ENCODE assay signal across 1 cellular context in genomic region chr17:21286066-21286770, GRCh38.
TF ChIP-seq lines count a peak whose summit lies in the region.

No MANE protein-coding gene starts in this region.

TF ChIP-seq in HepG2, 621 proteins besides CTCF, POLR2A, EP300 and RAD21 (continued from another document and continues in another):
- TF ChIP-seq ZNF687 (CRISPR knock-in tag; IDR thresholded peaks at IDR 0.05) (peak; percentile 75), ZFP1 (CRISPR knock-in tag; IDR thresholded peaks at IDR 0.05) (peak; percentile 26; the same call in 1 of the 2 replicates), ZSCAN12 (CRISPR knock-in tag; IDR thresholded peaks at IDR 0.05) (no peak), MAF1 (CRISPR knock-in tag; IDR thresholded peaks at IDR 0.05; ENCODE audit: borderline replicate concordance) (no peak), KLF13 (CRISPR knock-in tag; IDR thresholded peaks at IDR 0.05) (no peak), MAFK (conservative IDR thresholded peaks at IDR 0.05 in 1 of 2, IDR thresholded peaks at IDR 0.05 in 1 of 2; ENCODE audit: low read length in 2 of 2) (no peak), SNAI1 (CRISPR knock-in tag; IDR thresholded peaks at IDR 0.05; ENCODE audit: borderline replicate concordance) (no peak; the same call in 1 of the 2 replicates), TMF1 (CRISPR knock-in tag; IDR thresholded peaks at IDR 0.05; ENCODE audit: low read depth) (no peak), PBX3 (CRISPR knock-in tag; IDR thresholded peaks at IDR 0.05; ENCODE audit: borderline replicate concordance) (no peak), ZNF430 (CRISPR knock-in tag; IDR thresholded peaks at IDR 0.05) (no peak), MLLT10 (CRISPR knock-in tag; IDR thresholded peaks at IDR 0.05) (no peak), RFX1 (IDR thresholded peaks at IDR 0.05) (no peak), ZNF441 (CRISPR knock-in tag; IDR thresholded peaks at IDR 0.05; ENCODE audit: borderline replicate concordance) (no peak; the same call in 1 of the 2 replicates), RBM39 (IDR thresholded peaks at IDR 0.05; ENCODE audit: low read depth, low read length, poor library complexity, severe bottlenecking) (no peak), ZNF326 (CRISPR knock-in tag; IDR thresholded peaks at IDR 0.05; ENCODE audit: borderline replicate concordance) (no peak), ZNF484 (CRISPR knock-in tag; IDR thresholded peaks at IDR 0.05; ENCODE audit: borderline replicate concordance, low read depth) (no peak), ZFP36L2 (CRISPR knock-in tag; IDR thresholded peaks at IDR 0.05) (no peak), ZFY (CRISPR knock-in tag; IDR thresholded peaks at IDR 0.05) (peak; percentile 49), BCLAF1 (IDR thresholded peaks at IDR 0.05) (no peak)
- TF ChIP-seq, protein P1, sequence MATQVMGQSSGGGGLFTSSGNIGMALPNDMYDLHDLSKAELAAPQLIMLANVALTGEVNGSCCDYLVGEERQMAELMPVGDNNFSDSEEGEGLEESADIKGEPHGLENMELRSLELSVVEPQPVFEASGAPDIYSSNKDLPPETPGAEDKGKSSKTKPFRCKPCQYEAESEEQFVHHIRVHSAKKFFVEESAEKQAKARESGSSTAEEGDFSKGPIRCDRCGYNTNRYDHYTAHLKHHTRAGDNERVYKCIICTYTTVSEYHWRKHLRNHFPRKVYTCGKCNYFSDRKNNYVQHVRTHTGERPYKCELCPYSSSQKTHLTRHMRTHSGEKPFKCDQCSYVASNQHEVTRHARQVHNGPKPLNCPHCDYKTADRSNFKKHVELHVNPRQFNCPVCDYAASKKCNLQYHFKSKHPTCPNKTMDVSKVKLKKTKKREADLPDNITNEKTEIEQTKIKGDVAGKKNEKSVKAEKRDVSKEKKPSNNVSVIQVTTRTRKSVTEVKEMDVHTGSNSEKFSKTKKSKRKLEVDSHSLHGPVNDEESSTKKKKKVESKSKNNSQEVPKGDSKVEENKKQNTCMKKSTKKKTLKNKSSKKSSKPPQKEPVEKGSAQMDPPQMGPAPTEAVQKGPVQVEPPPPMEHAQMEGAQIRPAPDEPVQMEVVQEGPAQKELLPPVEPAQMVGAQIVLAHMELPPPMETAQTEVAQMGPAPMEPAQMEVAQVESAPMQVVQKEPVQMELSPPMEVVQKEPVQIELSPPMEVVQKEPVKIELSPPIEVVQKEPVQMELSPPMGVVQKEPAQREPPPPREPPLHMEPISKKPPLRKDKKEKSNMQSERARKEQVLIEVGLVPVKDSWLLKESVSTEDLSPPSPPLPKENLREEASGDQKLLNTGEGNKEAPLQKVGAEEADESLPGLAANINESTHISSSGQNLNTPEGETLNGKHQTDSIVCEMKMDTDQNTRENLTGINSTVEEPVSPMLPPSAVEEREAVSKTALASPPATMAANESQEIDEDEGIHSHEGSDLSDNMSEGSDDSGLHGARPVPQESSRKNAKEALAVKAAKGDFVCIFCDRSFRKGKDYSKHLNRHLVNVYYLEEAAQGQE (IDR thresholded peaks at IDR 0.05; ENCODE audit: borderline replicate concordance in 1 of 2, low read depth in 1 of 2, low read length in 2 of 2): no peak; a peak in 1 of 4 replicates
- TF ChIP-seq, protein P2, sequence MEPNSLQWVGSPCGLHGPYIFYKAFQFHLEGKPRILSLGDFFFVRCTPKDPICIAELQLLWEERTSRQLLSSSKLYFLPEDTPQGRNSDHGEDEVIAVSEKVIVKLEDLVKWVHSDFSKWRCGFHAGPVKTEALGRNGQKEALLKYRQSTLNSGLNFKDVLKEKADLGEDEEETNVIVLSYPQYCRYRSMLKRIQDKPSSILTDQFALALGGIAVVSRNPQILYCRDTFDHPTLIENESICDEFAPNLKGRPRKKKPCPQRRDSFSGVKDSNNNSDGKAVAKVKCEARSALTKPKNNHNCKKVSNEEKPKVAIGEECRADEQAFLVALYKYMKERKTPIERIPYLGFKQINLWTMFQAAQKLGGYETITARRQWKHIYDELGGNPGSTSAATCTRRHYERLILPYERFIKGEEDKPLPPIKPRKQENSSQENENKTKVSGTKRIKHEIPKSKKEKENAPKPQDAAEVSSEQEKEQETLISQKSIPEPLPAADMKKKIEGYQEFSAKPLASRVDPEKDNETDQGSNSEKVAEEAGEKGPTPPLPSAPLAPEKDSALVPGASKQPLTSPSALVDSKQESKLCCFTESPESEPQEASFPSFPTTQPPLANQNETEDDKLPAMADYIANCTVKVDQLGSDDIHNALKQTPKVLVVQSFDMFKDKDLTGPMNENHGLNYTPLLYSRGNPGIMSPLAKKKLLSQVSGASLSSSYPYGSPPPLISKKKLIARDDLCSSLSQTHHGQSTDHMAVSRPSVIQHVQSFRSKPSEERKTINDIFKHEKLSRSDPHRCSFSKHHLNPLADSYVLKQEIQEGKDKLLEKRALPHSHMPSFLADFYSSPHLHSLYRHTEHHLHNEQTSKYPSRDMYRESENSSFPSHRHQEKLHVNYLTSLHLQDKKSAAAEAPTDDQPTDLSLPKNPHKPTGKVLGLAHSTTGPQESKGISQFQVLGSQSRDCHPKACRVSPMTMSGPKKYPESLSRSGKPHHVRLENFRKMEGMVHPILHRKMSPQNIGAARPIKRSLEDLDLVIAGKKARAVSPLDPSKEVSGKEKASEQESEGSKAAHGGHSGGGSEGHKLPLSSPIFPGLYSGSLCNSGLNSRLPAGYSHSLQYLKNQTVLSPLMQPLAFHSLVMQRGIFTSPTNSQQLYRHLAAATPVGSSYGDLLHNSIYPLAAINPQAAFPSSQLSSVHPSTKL (CRISPR knock-in tag; IDR thresholded peaks at IDR 0.05): peak; percentile 75
- TF ChIP-seq, protein P3, sequence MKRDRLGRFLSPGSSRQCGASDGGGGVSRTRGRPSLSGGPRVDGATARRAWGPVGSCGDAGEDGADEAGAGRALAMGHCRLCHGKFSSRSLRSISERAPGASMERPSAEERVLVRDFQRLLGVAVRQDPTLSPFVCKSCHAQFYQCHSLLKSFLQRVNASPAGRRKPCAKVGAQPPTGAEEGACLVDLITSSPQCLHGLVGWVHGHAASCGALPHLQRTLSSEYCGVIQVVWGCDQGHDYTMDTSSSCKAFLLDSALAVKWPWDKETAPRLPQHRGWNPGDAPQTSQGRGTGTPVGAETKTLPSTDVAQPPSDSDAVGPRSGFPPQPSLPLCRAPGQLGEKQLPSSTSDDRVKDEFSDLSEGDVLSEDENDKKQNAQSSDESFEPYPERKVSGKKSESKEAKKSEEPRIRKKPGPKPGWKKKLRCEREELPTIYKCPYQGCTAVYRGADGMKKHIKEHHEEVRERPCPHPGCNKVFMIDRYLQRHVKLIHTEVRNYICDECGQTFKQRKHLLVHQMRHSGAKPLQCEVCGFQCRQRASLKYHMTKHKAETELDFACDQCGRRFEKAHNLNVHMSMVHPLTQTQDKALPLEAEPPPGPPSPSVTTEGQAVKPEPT (CRISPR knock-in tag; IDR thresholded peaks at IDR 0.05; ENCODE audit: low read depth): no peak
- TF ChIP-seq, protein P4, sequence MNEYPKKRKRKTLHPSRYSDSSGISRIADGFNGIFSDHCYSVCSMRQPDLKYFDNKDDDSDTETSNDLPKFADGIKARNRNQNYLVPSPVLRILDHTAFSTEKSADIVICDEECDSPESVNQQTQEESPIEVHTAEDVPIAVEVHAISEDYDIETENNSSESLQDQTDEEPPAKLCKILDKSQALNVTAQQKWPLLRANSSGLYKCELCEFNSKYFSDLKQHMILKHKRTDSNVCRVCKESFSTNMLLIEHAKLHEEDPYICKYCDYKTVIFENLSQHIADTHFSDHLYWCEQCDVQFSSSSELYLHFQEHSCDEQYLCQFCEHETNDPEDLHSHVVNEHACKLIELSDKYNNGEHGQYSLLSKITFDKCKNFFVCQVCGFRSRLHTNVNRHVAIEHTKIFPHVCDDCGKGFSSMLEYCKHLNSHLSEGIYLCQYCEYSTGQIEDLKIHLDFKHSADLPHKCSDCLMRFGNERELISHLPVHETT (CRISPR knock-in tag; conservative IDR thresholded peaks at IDR 0.05): no peak
- TF ChIP-seq, protein P5, sequence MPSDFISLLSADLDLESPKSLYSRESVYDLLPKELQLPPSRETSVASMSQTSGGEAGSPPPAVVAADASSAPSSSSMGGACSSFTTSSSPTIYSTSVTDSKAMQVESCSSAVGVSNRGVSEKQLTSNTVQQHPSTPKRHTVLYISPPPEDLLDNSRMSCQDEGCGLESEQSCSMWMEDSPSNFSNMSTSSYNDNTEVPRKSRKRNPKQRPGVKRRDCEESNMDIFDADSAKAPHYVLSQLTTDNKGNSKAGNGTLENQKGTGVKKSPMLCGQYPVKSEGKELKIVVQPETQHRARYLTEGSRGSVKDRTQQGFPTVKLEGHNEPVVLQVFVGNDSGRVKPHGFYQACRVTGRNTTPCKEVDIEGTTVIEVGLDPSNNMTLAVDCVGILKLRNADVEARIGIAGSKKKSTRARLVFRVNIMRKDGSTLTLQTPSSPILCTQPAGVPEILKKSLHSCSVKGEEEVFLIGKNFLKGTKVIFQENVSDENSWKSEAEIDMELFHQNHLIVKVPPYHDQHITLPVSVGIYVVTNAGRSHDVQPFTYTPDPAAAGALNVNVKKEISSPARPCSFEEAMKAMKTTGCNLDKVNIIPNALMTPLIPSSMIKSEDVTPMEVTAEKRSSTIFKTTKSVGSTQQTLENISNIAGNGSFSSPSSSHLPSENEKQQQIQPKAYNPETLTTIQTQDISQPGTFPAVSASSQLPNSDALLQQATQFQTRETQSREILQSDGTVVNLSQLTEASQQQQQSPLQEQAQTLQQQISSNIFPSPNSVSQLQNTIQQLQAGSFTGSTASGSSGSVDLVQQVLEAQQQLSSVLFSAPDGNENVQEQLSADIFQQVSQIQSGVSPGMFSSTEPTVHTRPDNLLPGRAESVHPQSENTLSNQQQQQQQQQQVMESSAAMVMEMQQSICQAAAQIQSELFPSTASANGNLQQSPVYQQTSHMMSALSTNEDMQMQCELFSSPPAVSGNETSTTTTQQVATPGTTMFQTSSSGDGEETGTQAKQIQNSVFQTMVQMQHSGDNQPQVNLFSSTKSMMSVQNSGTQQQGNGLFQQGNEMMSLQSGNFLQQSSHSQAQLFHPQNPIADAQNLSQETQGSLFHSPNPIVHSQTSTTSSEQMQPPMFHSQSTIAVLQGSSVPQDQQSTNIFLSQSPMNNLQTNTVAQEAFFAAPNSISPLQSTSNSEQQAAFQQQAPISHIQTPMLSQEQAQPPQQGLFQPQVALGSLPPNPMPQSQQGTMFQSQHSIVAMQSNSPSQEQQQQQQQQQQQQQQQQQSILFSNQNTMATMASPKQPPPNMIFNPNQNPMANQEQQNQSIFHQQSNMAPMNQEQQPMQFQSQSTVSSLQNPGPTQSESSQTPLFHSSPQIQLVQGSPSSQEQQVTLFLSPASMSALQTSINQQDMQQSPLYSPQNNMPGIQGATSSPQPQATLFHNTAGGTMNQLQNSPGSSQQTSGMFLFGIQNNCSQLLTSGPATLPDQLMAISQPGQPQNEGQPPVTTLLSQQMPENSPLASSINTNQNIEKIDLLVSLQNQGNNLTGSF (CRISPR knock-in tag; IDR thresholded peaks at IDR 0.05): 0 out of 2 replicates have a peak, but pooled peaks have one; percentile 60
- TF ChIP-seq, protein P6, sequence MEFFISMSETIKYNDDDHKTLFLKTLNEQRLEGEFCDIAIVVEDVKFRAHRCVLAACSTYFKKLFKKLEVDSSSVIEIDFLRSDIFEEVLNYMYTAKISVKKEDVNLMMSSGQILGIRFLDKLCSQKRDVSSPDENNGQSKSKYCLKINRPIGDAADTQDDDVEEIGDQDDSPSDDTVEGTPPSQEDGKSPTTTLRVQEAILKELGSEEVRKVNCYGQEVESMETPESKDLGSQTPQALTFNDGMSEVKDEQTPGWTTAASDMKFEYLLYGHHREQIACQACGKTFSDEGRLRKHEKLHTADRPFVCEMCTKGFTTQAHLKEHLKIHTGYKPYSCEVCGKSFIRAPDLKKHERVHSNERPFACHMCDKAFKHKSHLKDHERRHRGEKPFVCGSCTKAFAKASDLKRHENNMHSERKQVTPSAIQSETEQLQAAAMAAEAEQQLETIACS (CRISPR knock-in tag; IDR thresholded peaks at IDR 0.05): no peak
